ENCODE assay signal across 17 cellular contexts in the genomic region with DNA sequence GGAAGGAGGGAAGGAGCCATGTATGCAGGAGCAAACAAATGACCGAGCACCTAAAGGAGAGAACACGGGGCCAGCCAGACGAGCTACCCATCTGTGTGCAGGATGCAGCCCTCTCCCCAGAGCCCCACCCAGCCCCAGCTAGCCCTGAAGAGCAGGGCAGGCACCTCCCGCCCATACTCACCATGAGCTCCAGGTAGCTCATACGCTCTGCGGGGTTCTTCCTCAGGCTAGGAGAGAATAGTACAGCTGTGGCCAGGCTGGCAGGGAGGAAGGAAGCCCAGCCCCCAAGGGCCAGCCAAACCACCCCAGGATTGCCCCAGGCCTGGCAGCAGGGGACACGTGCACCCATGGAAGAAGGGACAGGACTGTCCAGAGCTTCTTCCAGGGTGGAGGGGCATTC.
DNase-seq lines count a peak whose midpoint lies in the region; ATAC-seq and TF ChIP-seq lines count a peak whose summit lies in the region.
"Had no signal": no experiment of that assay in that cellular context is flagged by ENCODE, and none has a peak within 500 bp of the region (broad histone marks: within the 10 kb centered on the region; RNA-seq: fewer than 3 reads in every experiment).

No MANE protein-coding gene starts in this region.

- H3K27me3 ChIP-seq in BLaER1 = no peaks in the 10 kb centered on the region
- H3K27me3 ChIP-seq in BLaER1 treated with 17β-estradiol and CSF1 and Interleukin-3, amounts not matched to agents 10 nM and 100 nM = peaks cover 0 to under 1% (median 0%) of the 10 kb centered on the region in 11 experiments; a peak in 3 of 22 replicates
- no peaks in the 10 kb centered on the region for H3K27me3 ChIP-seq in esophagus muscularis mucosa
- no peaks in the 10 kb centered on the region for H3K27me3 ChIP-seq in upper lobe of right lung

- H3K4me3 ChIP-seq in BLaER1 = no peak overlapping the region
- no peak overlapping the region for H3K4me3 ChIP-seq in BLaER1 treated with 17β-estradiol and CSF1 and Interleukin-3, amounts not matched to agents 10 nM and 100 nM
- no peak overlapping the region for H3K4me3 ChIP-seq in esophagus muscularis mucosa
- H3K4me3 ChIP-seq in upper lobe of right lung = no peak overlapping the region
- H3K4me3 ChIP-seq: GM12878, GM23248 had no signal

- TF ChIP-seq POLR2A in esophagus muscularis mucosa (IDR thresholded peaks at IDR 0.05; ENCODE audit: low read depth) = no peak

- intact Hi-C loops in esophagus muscularis mucosa (cut with DNase I) (no loop called here), upper lobe of right lung (cut with DNase I) (no loop called here)

- no peaks in the 10 kb centered on the region for H4K20me1 ChIP-seq in BLaER1
- no peaks in the 10 kb centered on the region for H4K20me1 ChIP-seq in BLaER1 treated with 17β-estradiol and CSF1 and Interleukin-3, amounts not matched to agents 10 nM and 100 nM

- TF ChIP-seq CTCF in esophagus muscularis mucosa (IDR thresholded peaks at IDR 0.05) (no peak), upper lobe of right lung (IDR thresholded peaks at IDR 0.05) (no peak)

- DNase-seq in esophagus muscularis mucosa (ENCODE audit: extremely low spot score) (peak; percentile 75), upper lobe of right lung (peak; percentile 48), medulla oblongata (ENCODE audit: extremely low spot score) (no peak), AG08395 (ENCODE audit: low spot score) (no peak)
- DNase-seq: C1 segment of cervical spinal cord; Calu3; CD4-positive, alpha-beta memory T cell; COR-L47; DMS79; EL; GDM1; GM23248; H9 had no signal

- 0 out of 2 replicates have a peak overlapping the region, but pooled peaks have one; percentile 19 for H3K9ac ChIP-seq in BLaER1
- H3K9ac ChIP-seq in BLaER1 treated with 17β-estradiol and CSF1 and Interleukin-3, amounts not matched to agents 10 nM and 100 nM = peak overlapping the region in 2 of 11 experiments; percentile 1 to 48; a peak in 1 of 22 replicates
- H3K9ac ChIP-seq: GM23248 had no signal

- peaks cover 71% of the 10 kb centered on the region for H3K4me1 ChIP-seq in BLaER1
- H3K4me1 ChIP-seq in BLaER1 treated with 17β-estradiol and CSF1 and Interleukin-3, amounts not matched to agents 10 nM and 100 nM = peaks cover 36 to 71% (median 62%) of the 10 kb centered on the region in 10 experiments
- no peaks in the 10 kb centered on the region for H3K4me1 ChIP-seq in esophagus muscularis mucosa
- no peaks in the 10 kb centered on the region for H3K4me1 ChIP-seq in upper lobe of right lung

- no peaks in the 10 kb centered on the region for H3K36me3 ChIP-seq in BLaER1
- no peaks in the 10 kb centered on the region for H3K36me3 ChIP-seq in BLaER1 treated with 17β-estradiol and CSF1 and Interleukin-3, amounts not matched to agents 10 nM and 100 nM
- no peaks in the 10 kb centered on the region for H3K36me3 ChIP-seq in esophagus muscularis mucosa
- no peaks in the 10 kb centered on the region for H3K36me3 ChIP-seq in upper lobe of right lung

- H3K4me2 ChIP-seq in BLaER1 = peak overlapping the region; percentile 80
- H3K4me2 ChIP-seq in BLaER1 treated with 17β-estradiol and CSF1 and Interleukin-3, amounts not matched to agents 10 nM and 100 nM = peak overlapping the region; percentile 73 to 89 (median 79)

- 83% methylated on average over 1 of the region's 7 CpGs for WGBS in esophagus muscularis mucosa

- peak overlapping the region; percentile 40; the same call in 1 of the 2 replicates for H3K27ac ChIP-seq in BLaER1
- H3K27ac ChIP-seq in BLaER1 treated with 17β-estradiol and CSF1 and Interleukin-3, amounts not matched to agents 10 nM and 100 nM = peak overlapping the region in 4 of 11 experiments; percentile 1 to 40 (median 4); a peak in 6 of 22 replicates
- no peak overlapping the region for H3K27ac ChIP-seq in esophagus muscularis mucosa (replicated peaks in 1 of 4)
- H3K27ac ChIP-seq in upper lobe of right lung = no peak overlapping the region
- H3K27ac ChIP-seq: GM23248 had no signal

- H3K9me3 ChIP-seq in BLaER1 (peaks cover 8% of the 10 kb centered on the region; the same call in 1 of the 2 replicates), esophagus muscularis mucosa (peaks cover 0 to 4% (median 0%) of the 10 kb centered on the region in 4 donors), upper lobe of right lung (no peaks in the 10 kb centered on the region)
- H3K9me3 ChIP-seq in BLaER1 treated with 17β-estradiol and CSF1 and Interleukin-3, amounts not matched to agents 10 nM and 100 nM (replicated peaks in 1 of 11) = peaks cover 0 to 9% (median 5%) of the 10 kb centered on the region in 11 experiments; a peak in 8 of 22 replicates

- no peak for ATAC-seq in upper lobe of right lung
- ATAC-seq: GM12878, HCT116 had no signal

- TF ChIP-seq EP300 in esophagus muscularis mucosa (IDR thresholded peaks at IDR 0.05) = no peak

Comparison
In these comparisons a context has a peak if more than half of its experiments do, and no peak if none do; other contexts are left out.
1. DNase-seq: peak in esophagus muscularis mucosa (single experiment) and upper lobe of right lung (single experiment); none in medulla oblongata (single experiment) and AG08395 (single experiment).